8 cellular contexts compared by ENCODE assay signal in the genomic region with DNA sequence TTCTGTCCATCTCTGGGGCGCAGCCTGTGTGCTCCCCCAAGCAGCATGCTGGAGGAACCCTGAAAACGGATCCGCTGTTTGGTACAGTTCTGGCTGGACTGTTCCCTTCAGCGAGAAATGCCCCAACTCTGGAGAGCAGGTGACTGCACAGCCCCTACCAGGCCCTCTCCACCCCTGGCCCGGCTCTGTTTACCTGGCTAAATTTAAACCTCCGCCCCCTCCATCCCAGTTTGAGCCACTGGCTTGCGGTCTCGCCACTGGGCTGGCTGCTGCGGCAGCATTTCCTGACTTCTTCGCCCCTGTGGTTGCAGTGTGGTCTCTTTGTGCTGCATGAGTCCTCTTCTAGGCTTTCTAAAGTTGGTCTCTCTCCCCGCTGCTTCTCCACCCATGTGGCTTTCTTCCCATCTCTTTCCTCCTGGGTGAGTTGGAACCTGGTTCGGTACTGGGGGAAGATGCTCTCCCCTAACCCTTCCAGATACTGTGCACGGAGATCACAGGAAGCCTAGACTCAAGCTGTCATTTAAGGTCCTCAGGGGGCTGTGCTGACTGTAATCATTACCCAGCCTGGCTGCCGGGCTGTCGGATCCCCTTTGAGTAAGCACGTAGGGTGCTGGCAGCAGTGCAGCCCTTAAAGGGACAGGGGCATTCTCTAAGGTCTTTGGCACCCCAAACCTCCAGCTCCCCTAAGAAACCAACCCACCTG.
DNase-seq lines count a peak whose midpoint lies in the region; ATAC-seq and TF ChIP-seq lines count a peak whose summit lies in the region.

No MANE protein-coding gene starts in this region.

- H3K56ac ChIP-seq in H9 (ENCODE audit: insufficient read length, low read depth, low read length) = no peak overlapping the region

- no peak overlapping the region for H3K14ac ChIP-seq in H9 (ENCODE audit: insufficient read depth, low read length)

- no peak overlapping the region for H4K8ac ChIP-seq in H9 (replicated peaks; ENCODE audit: insufficient read length, low read depth, low read length)

- peaks cover 0 to 2% of the 10 kb centered on the region in 2 experiments; a peak in 2 of 5 replicates for H3K9me3 Mint-ChIP-seq in H9

- H3K4me1 ChIP-seq in H9 (ENCODE audit: insufficient read depth, low read length) = no peaks in the 10 kb centered on the region

- no peak overlapping the region for H3K27ac Mint-ChIP-seq in H9

- H2BK15ac ChIP-seq in H9 (ENCODE audit: low read depth, low read length) = no peak overlapping the region

- WGBS in H9 (ENCODE audit: extremely low coverage, insufficient read length, low lambda C conversion rate) = no CpG with 5 or more reads among the region's 16 CpGs

- H3K18ac ChIP-seq in H9 (ENCODE audit: insufficient read length, low read depth, low read length) = no peak overlapping the region

- peak; percentile 67 to 68 for ATAC-seq in activated CD4-positive, CD25-positive, alpha-beta regulatory T cell treated with anti-CD3 and anti-CD28 coated beads, Interleukin-2, amount 50 U/mL, for 24 hours

- H3K36me3 Mint-ChIP-seq in H9 (ENCODE audit: insufficient read depth in 1 of 3, low read depth in 3 of 3) = peaks cover 0 to 2% (median 0%) of the 10 kb centered on the region in 3 experiments; a peak in 2 of 7 replicates

- H2BK20ac ChIP-seq in H9 (ENCODE audit: low read depth, low read length, poor library complexity, severe bottlenecking) = no peak overlapping the region

- H2BK120ac ChIP-seq in H9 (ENCODE audit: low read depth, low read length, poor library complexity, severe bottlenecking) = no peak overlapping the region

- H3K4me3 Mint-ChIP-seq in H9 = no peak overlapping the region; a peak in 1 of 5 replicates

- H3T11ph ChIP-seq in H9 (ENCODE audit: low read length) = no peak overlapping the region

- no peak overlapping the region for H3K9ac ChIP-seq in H9 (ENCODE audit: extremely low read depth, insufficient read length, low read length)

- H3K27me3 Mint-ChIP-seq in H9 (ENCODE audit: low read depth) = peaks cover 90% of the 10 kb centered on the region

- TF ChIP-seq CTCF in H9 (conservative IDR thresholded peaks at IDR 0.05) = no peak

- no peak overlapping the region for H2BK12ac ChIP-seq in H9 (ENCODE audit: insufficient read length, low read depth, low read length)

- no peak overlapping the region for H3K4me2 ChIP-seq in H9 (ENCODE audit: insufficient read depth, insufficient read length, low read length)

- no peak overlapping the region for H3K4ac ChIP-seq in H9 (ENCODE audit: low read depth, low read length)

- no peak for DNase-seq in activated CD4-positive, CD25-positive, alpha-beta regulatory T cell (lab: John Stamatoyannopoulos, UW)
- peak; percentile 25 for DNase-seq in H9
- peak; percentile 78 for DNase-seq in MV-4-11 (lab: John Stamatoyannopoulos, UW)
- DNase-seq in astrocyte of the hippocampus (ENCODE audit: low read depth, low spot score) = peak; percentile 87
- peak; percentile 36 to 45 for DNase-seq in stimulated activated CD4-positive, alpha-beta T cell treated with anti-CD3 and anti-CD28 coated beads, Interleukin-15, amount 100 ng/mL, for 48 hours (ENCODE audit: low read depth in 2 of 2)
- no peak for DNase-seq in superior temporal gyrus (ENCODE audit: extremely low spot score)
- DNase-seq in effector CD4-positive, alpha-beta T cell = no peak

- peaks cover 6 to 11% of the 10 kb centered on the region in 2 experiments; a peak in 3 of 4 replicates for H3K4me1 Mint-ChIP-seq in H9

- peaks cover 13% of the 10 kb centered on the region for H3K23me2 ChIP-seq in H9 (ENCODE audit: insufficient read length, low read depth, low read length, poor library complexity, severe bottlenecking)

- no peaks in the 10 kb centered on the region for H4K20me1 ChIP-seq in H9 (ENCODE audit: control insufficient read depth, insufficient read depth, insufficient read length)

- H3K27ac ChIP-seq in H9 (ENCODE audit: insufficient read length, low read depth, low read length) = no peak overlapping the region

- H2BK5ac ChIP-seq in H9 (ENCODE audit: insufficient read length, low read length) = no peak overlapping the region

- H3K79me1 ChIP-seq in H9 (ENCODE audit: insufficient read depth, low read depth, low read length, poor library complexity, severe bottlenecking) = no peaks in the 10 kb centered on the region

- H4K91ac ChIP-seq in H9 (ENCODE audit: insufficient read length, low read depth, low read length) = no peak overlapping the region

- H3K23ac ChIP-seq in H9 (ENCODE audit: insufficient read length, low read depth, low read length) = no peak overlapping the region

- H2AK5ac ChIP-seq in H9 (ENCODE audit: insufficient read length, low read length) = no peak overlapping the region

- H3K27me3 ChIP-seq in H9 (ENCODE audit: insufficient read depth, low read length) = peaks cover 32% of the 10 kb centered on the region

- H3K79me2 ChIP-seq in H9 (ENCODE audit: insufficient read depth, low read length) = no peaks in the 10 kb centered on the region

- no peak overlapping the region for H2AFZ ChIP-seq in H9 (ENCODE audit: low read length)

- H3K9me3 ChIP-seq in H9 (ENCODE audit: control insufficient read depth, low read depth, low read length) = no peaks in the 10 kb centered on the region

- H4K5ac ChIP-seq in H9 (ENCODE audit: insufficient read length, low read depth, low read length) = no peak overlapping the region

Comparison
In these comparisons a context has a peak if more than half of its experiments do, and no peak if none do; other contexts are left out.
1. DNase-seq: peak in H9 (single experiment), MV-4-11 (single experiment), astrocyte of the hippocampus (single experiment) and stimulated activated CD4-positive, alpha-beta T cell treated with anti-CD3 and anti-CD28 coated beads, Interleukin-15, amount 100 ng/mL, for 48 hours (2 of 2); none in activated CD4-positive, CD25-positive, alpha-beta regulatory T cell (0 of 4), superior temporal gyrus (single experiment) and effector CD4-positive, alpha-beta T cell (single experiment).